14 cellular contexts compared by ENCODE assay signal in the genomic region with DNA sequence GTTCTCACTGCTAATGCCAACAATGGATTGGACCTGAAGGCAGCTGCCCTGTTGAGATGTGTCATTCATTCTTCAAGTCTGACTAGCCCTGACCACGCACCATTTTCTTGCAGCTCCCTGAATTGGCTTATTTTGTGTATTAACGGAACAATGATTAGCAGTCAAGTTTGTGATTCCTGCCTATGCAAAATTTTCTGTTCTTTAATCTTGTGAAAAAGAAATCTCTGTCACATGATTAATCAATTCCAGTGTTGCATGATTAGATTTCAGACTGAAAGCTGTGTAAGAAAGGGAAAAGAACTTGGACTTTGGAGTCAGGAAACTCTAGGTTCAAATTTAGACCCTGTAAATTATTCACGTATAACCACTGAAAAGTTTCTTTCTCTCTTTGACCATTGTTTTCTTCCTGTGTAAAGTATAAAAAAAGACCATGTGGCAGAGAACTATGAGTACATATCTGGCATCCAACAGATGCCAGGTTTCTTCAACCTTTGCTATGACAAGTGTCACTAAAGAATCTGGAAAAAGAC.
A peak's percentile ranks its signal among the peaks of the same experiment; 100 is the strongest.
DNase-seq lines count a peak whose midpoint lies in the region; ATAC-seq and TF ChIP-seq lines count a peak whose summit lies in the region.
"Had no signal": no experiment of that assay in that cellular context is flagged by ENCODE, and none has a peak within 500 bp of the region (broad histone marks: within the 10 kb centered on the region; RNA-seq: fewer than 3 reads in every experiment).

No MANE protein-coding gene starts in this region.

- H3K4me3 Mint-ChIP-seq in naive thymus-derived CD8-positive, alpha-beta T cell, result no peak overlapping the region
- H3K4me3 Mint-ChIP-seq: activated T-cell treated with anti-CD3 and anti-CD28 coated beads, Interleukin-2, amount 50 U/mL, for 24 hours; central memory CD8-positive, alpha-beta T cell; T-helper 17 cell had no signal

- CTCF ChIA-PET in mammary epithelial cell (lab: Charles Lee; ENCODE audit: low non-redundant PET), result no interaction called here

- POLR2A ChIA-PET in naive thymus-derived CD8-positive, alpha-beta T cell (lab: Charles Lee), result no interaction called here

- no peak overlapping the region for H3K27ac Mint-ChIP-seq in naive thymus-derived CD8-positive, alpha-beta T cell
- H3K27ac Mint-ChIP-seq: activated T-cell treated with anti-CD3 and anti-CD28 coated beads, Interleukin-2, amount 50 U/mL, for 24 hours; T-helper 17 cell had no signal

- no peaks in the 10 kb centered on the region for H3K27me3 ChIP-seq in mammary epithelial cell (ENCODE audit: insufficient read depth, low read length)
- no peaks in the 10 kb centered on the region for H3K27me3 ChIP-seq in breast epithelium
- no peaks in the 10 kb centered on the region for H3K27me3 ChIP-seq in OCI-LY1 (ENCODE audit: insufficient read depth, low read length)

- H2AFZ ChIP-seq in mammary epithelial cell (ENCODE audit: low read depth, low read length) (no peak overlapping the region), OCI-LY1 (ENCODE audit: low read length) (peak overlapping the region; percentile 64; the same call in 1 of the 2 replicates)

- peak; percentile 70 for ATAC-seq in HG02973 (IDR thresholded peaks at IDR 0.05; ENCODE audit: unreplicated experiment)
- no peak for ATAC-seq in naive thymus-derived CD8-positive, alpha-beta T cell
- ATAC-seq: gastroesophageal sphincter, T-helper 17 cell had no signal

- no peak overlapping the region for H3K4me2 ChIP-seq in mammary epithelial cell (ENCODE audit: insufficient read depth, low read depth, low read length)
- no peak overlapping the region for H3K4me2 ChIP-seq in OCI-LY1 (ENCODE audit: low read length)

- no peaks in the 10 kb centered on the region for H3K4me1 Mint-ChIP-seq in naive thymus-derived CD8-positive, alpha-beta T cell
- H3K4me1 Mint-ChIP-seq: central memory CD8-positive, alpha-beta T cell; T-helper 17 cell had no signal

- intact Hi-C loops in mammary epithelial cell (cut with micrococcal nuclease), result no loop called here
- intact Hi-C loops in breast epithelium (cut with DNase I; ENCODE audit: low total_unique reads), result no loop called here

- H3K27ac ChIP-seq in mammary epithelial cell (ENCODE audit: insufficient read depth, low read depth, low read length), result no peak overlapping the region
- H3K27ac ChIP-seq in breast epithelium, result no peak overlapping the region
- no peak overlapping the region for H3K27ac ChIP-seq in OCI-LY1 (ENCODE audit: low read depth, low read length, poor library complexity, severe bottlenecking)
- H3K27ac ChIP-seq: 22Rv1, gastroesophageal sphincter had no signal

- TF ChIP-seq CTCF in mammary epithelial cell (conservative IDR thresholded peaks at IDR 0.05 in 1 of 2, IDR thresholded peaks at IDR 0.05 in 1 of 2; ENCODE audit: extremely low read depth in 1 of 2, insufficient read depth in 1 of 2, low read depth in 1 of 2, low read length in 2 of 2) (no peak), breast epithelium (IDR thresholded peaks at IDR 0.05) (no peak), OCI-LY1 (IDR thresholded peaks at IDR 0.05; ENCODE audit: low read length) (no peak)

- no peaks in the 10 kb centered on the region for H4K20me1 ChIP-seq in mammary epithelial cell (ENCODE audit: insufficient read depth, low read length)
- no peaks in the 10 kb centered on the region for H4K20me1 ChIP-seq in OCI-LY1 (ENCODE audit: insufficient read depth, low read length)

- no peaks in the 10 kb centered on the region for H3F3A ChIP-seq in OCI-LY1 (ENCODE audit: insufficient read depth, low read length)

- no peak for TF ChIP-seq POLR2A in breast epithelium (IDR thresholded peaks at IDR 0.05)

- no peaks in the 10 kb centered on the region for H3K36me3 Mint-ChIP-seq in naive thymus-derived CD8-positive, alpha-beta T cell

- peaks cover 0 to 11% (median 0%) of the 10 kb centered on the region in 5 donors for H3K27me3 Mint-ChIP-seq in naive thymus-derived CD8-positive, alpha-beta T cell
- H3K27me3 Mint-ChIP-seq: activated T-cell treated with anti-CD3 and anti-CD28 coated beads, Interleukin-2, amount 50 U/mL, for 24 hours; central memory CD8-positive, alpha-beta T cell; T-helper 17 cell had no signal

- H3K79me2 ChIP-seq in mammary epithelial cell (ENCODE audit: insufficient read depth, low read length) (no peaks in the 10 kb centered on the region), OCI-LY1 (ENCODE audit: insufficient read depth, low read length) (no peaks in the 10 kb centered on the region)

- BruUV-seq in mammary epithelial cell (replicated peaks; lab: Mats Ljungman, UMichigan), result no TSS peak

- H3K4me3 ChIP-seq in mammary epithelial cell (replicated peaks in 1 of 3; ENCODE audit: insufficient read depth in 1 of 3, low read depth in 2 of 3, low read length in 3 of 3) (no peak overlapping the region), breast epithelium (no peak overlapping the region), OCI-LY1 (ENCODE audit: low read depth, low read length, poor library complexity, severe bottlenecking) (no peak overlapping the region)
- H3K4me3 ChIP-seq: gastroesophageal sphincter had no signal

- H3K4me1 ChIP-seq in mammary epithelial cell (ENCODE audit: insufficient read depth, low read length), result no peaks in the 10 kb centered on the region
- H3K4me1 ChIP-seq in breast epithelium, result no peaks in the 10 kb centered on the region
- peaks cover 36% of the 10 kb centered on the region for H3K4me1 ChIP-seq in OCI-LY1 (ENCODE audit: insufficient read depth, low read length, severe bottlenecking)
- H3K4me1 ChIP-seq: gastroesophageal sphincter had no signal

- H3K9me3 Mint-ChIP-seq in naive thymus-derived CD8-positive, alpha-beta T cell, result peaks cover 0 to 2% (median 0%) of the 10 kb centered on the region in 9 donors
- H3K9me3 Mint-ChIP-seq: activated T-cell treated with anti-CD3 and anti-CD28 coated beads, Interleukin-2, amount 50 U/mL, for 24 hours had no signal

- 96% methylated on average over 2 of the region's 3 CpGs for WGBS in mammary epithelial cell (ENCODE audit: low coverage, missing lambda C conversion rate)

- H3K36me3 ChIP-seq in mammary epithelial cell (ENCODE audit: insufficient read depth, low read length), result no peaks in the 10 kb centered on the region
- no peaks in the 10 kb centered on the region for H3K36me3 ChIP-seq in breast epithelium
- H3K36me3 ChIP-seq in OCI-LY1 (ENCODE audit: insufficient read depth, low read length), result no peaks in the 10 kb centered on the region
- H3K36me3 ChIP-seq: gastroesophageal sphincter had no signal

- peak; percentile 65 for DNase-seq in mammary epithelial cell
- DNase-seq in breast epithelium (ENCODE audit: low spot score in 2 of 2), result no peak
- DNase-seq in activated CD4-positive, alpha-beta T cell treated with anti-CD3 and anti-CD28 coated beads, Interleukin-2, amount 50 U/mL, for 48 hours, result no peak
- no peak for DNase-seq in naive thymus-derived CD8-positive, alpha-beta T cell
- DNase-seq in NCI-H1105 treated with DMSO at 0.1 percent for 48 hours (lab: John Stamatoyannopoulos, UW), result no peak
- DNase-seq in activated T-cell treated with anti-CD3 and anti-CD28 coated beads for 4 hours, result no peak
- DNase-seq: activated T-cell treated with anti-CD3 and anti-CD28 coated beads, Interleukin-2, amount 50 U/mL, for 24 hours; NCI-H2227 treated with DMSO at 0.1 percent for 48 hours; T-helper 17 cell had no signal

- H3K9me3 ChIP-seq in mammary epithelial cell (replicated peaks; ENCODE audit: insufficient read depth, low read length) (no peaks in the 10 kb centered on the region), breast epithelium (no peaks in the 10 kb centered on the region), OCI-LY1 (ENCODE audit: low read length) (no peaks in the 10 kb centered on the region)
- H3K9me3 ChIP-seq: gastroesophageal sphincter had no signal

- H3K9ac ChIP-seq in mammary epithelial cell (ENCODE audit: insufficient read depth, low read length) (no peak overlapping the region), OCI-LY1 (ENCODE audit: low read length) (no peak overlapping the region)

- in situ Hi-C loops in mammary epithelial cell (cut with MboI; ENCODE audit: low sequenced_read_pairs in 2 of 2), result loop anchor here (25.0 kb wide), 1 partner anchor 218 kb away; no protein-coding TSS in a partner anchor

- H3K9me2 ChIP-seq in OCI-LY1 (ENCODE audit: low read depth, low read length), result no peaks in the 10 kb centered on the region

- dilution Hi-C loops in mammary epithelial cell (cut with HindIII; ENCODE audit: low sequenced_read_pairs), result no loop called here
